ENCODE assay signal across 1 cellular context in the genomic region with DNA sequence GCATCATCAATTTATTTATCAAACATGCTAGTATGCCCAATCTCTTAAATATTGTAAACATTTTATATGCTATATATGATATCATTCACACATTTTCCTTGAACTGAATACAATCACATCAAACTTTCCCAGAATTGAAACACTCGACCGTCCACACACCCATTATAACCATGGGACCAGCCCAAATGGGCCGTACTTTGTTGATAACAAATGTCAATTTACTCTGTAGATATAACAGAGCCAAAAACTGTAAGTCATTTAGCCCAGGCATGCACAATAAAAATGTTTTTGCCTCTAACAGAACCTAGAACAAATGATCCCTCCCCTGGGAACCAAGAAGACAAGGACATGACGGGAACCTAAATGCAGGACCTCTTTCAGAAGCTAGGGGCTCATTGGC.
TF ChIP-seq lines count a peak whose summit lies in the region.

No MANE protein-coding gene starts in this region.

TF ChIP-seq in HCT116, 20 proteins besides CTCF, POLR2A, EP300 and RAD21 (continued from another document):
- TF ChIP-seq REST (IDR thresholded peaks at IDR 0.05; ENCODE audit: low read depth), result no peak
- no peak for TF ChIP-seq FOSL1 (IDR thresholded peaks at IDR 0.05; ENCODE audit: low read depth)
- TF ChIP-seq ZFX (IDR thresholded peaks at IDR 0.05), result no peak
- TF ChIP-seq POLR2AphosphoS5 (IDR thresholded peaks at IDR 0.05; ENCODE audit: low read depth, low read length), result no peak
- no peak for TF ChIP-seq ATF3 (IDR thresholded peaks at IDR 0.05)
- no peak for TF ChIP-seq MAX (IDR thresholded peaks at IDR 0.05)
- TF ChIP-seq EGR1 (IDR thresholded peaks at IDR 0.05; ENCODE audit: low read depth), result no peak
- TF ChIP-seq JUND (IDR thresholded peaks at IDR 0.05), result no peak
- TF ChIP-seq, protein P1, sequence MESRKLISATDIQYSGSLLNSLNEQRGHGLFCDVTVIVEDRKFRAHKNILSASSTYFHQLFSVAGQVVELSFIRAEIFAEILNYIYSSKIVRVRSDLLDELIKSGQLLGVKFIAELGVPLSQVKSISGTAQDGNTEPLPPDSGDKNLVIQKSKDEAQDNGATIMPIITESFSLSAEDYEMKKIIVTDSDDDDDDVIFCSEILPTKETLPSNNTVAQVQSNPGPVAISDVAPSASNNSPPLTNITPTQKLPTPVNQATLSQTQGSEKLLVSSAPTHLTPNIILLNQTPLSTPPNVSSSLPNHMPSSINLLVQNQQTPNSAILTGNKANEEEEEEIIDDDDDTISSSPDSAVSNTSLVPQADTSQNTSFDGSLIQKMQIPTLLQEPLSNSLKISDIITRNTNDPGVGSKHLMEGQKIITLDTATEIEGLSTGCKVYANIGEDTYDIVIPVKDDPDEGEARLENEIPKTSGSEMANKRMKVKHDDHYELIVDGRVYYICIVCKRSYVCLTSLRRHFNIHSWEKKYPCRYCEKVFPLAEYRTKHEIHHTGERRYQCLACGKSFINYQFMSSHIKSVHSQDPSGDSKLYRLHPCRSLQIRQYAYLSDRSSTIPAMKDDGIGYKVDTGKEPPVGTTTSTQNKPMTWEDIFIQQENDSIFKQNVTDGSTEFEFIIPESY (IDR thresholded peaks at IDR 0.05; ENCODE audit: extremely low read depth, insufficient replicate concordance, low read length), result no peak
